ENCODE assay signal across 16 cellular contexts in genomic region chr7:22845221-22845844, GRCh38.
"Had no signal": no experiment of that assay in that cellular context is flagged by ENCODE, and none has a peak within 500 bp of the region (broad histone marks: within the 10 kb centered on the region; RNA-seq: fewer than 3 reads in every experiment).

No MANE protein-coding gene starts in this region.

- H3K4me3 ChIP-seq: adrenal gland, esophagus muscularis mucosa, heart right ventricle, neural progenitor cell, ovary had no signal

- H3K27me3 ChIP-seq: adrenal gland, brain microvascular endothelial cell, esophagus muscularis mucosa, heart right ventricle, neural progenitor cell, ovary had no signal

- H3K27ac ChIP-seq: adrenal gland, brain microvascular endothelial cell, esophagus muscularis mucosa, heart right ventricle, neural progenitor cell, ovary had no signal

- H3K27ac Mint-ChIP-seq: activated CD4-positive, alpha-beta T cell treated with anti-CD3 and anti-CD28 coated beads, Interleukin-2, amount 10 ng/mL, durations not matched to agents 24 days and 14 days; neural progenitor cell; stimulated activated naive CD8-positive, alpha-beta T cell treated with anti-CD3 and anti-CD28 coated beads, Interleukin-15, amount 100 ng/mL, for 72 hours; T-helper 1 cell treated with Interleukin-12 subunit alpha and Interleukin-12 subunit beta and Interleukin-4 antibody, amounts not matched to agents 30 μg/mL and 1 μg/mL, for 36 hours; WTC11 had no signal

- H3K36me3 ChIP-seq: adrenal gland, brain microvascular endothelial cell, esophagus muscularis mucosa, heart right ventricle, neural progenitor cell, ovary had no signal

- ATAC-seq: heart right ventricle; stimulated activated naive CD8-positive, alpha-beta T cell treated with anti-CD3 and anti-CD28 coated beads, Interleukin-15, amount 100 ng/mL, for 72 hours; WTC11 had no signal

- H3K4me1 Mint-ChIP-seq: stimulated activated naive CD8-positive, alpha-beta T cell treated with anti-CD3 and anti-CD28 coated beads, Interleukin-15, amount 100 ng/mL, for 72 hours had no signal

- H3K36me3 Mint-ChIP-seq: neural progenitor cell, WTC11 had no signal

- H3K9ac ChIP-seq: neural progenitor cell had no signal

- H3K4me3 Mint-ChIP-seq: activated CD4-positive, alpha-beta T cell treated with anti-CD3 and anti-CD28 coated beads, Interleukin-2, amount 10 ng/mL, durations not matched to agents 24 days and 14 days; neural progenitor cell; stimulated activated naive CD8-positive, alpha-beta T cell treated with anti-CD3 and anti-CD28 coated beads, Interleukin-15, amount 100 ng/mL, for 72 hours; T-helper 1 cell treated with Interleukin-12 subunit alpha and Interleukin-12 subunit beta and Interleukin-4 antibody, amounts not matched to agents 30 μg/mL and 1 μg/mL, for 36 hours; WTC11 had no signal

- H3K9me3 Mint-ChIP-seq: activated CD4-positive, alpha-beta T cell treated with anti-CD3 and anti-CD28 coated beads, Interleukin-2, amount 10 ng/mL, durations not matched to agents 24 days and 14 days; stimulated activated naive CD8-positive, alpha-beta T cell treated with anti-CD3 and anti-CD28 coated beads, Interleukin-15, amount 100 ng/mL, for 72 hours; T-helper 1 cell treated with Interleukin-12 subunit alpha and Interleukin-12 subunit beta and Interleukin-4 antibody, amounts not matched to agents 30 μg/mL and 1 μg/mL, for 36 hours; WTC11 had no signal

- H3K9me3 ChIP-seq: adrenal gland, esophagus muscularis mucosa, heart right ventricle, ovary had no signal

- DNase-seq: activated CD4-positive, alpha-beta T cell treated with anti-CD3 and anti-CD28 coated beads, Interleukin-2, amount 10 ng/mL, durations not matched to agents 24 days and 14 days; activated CD8-positive, alpha-beta memory T cell treated with anti-CD3 and anti-CD28 coated beads for 24 hours; activated naive CD4-positive, alpha-beta T cell treated with anti-CD3 and anti-CD28 coated beads, Interleukin-2, amount 50 U/mL, for 16 hours; adrenal gland; brain microvascular endothelial cell; cerebellar nuclear complex; dermis blood vessel endothelial cell; foreskin melanocyte; heart right ventricle; ovary; stimulated activated CD4-positive, alpha-beta T cell treated with anti-CD3 and anti-CD28 coated beads, Interleukin-2, amount 100 ng/mL, for 48 hours; stimulated activated naive CD8-positive, alpha-beta T cell treated with anti-CD3 and anti-CD28 coated beads, Interleukin-15, amount 100 ng/mL, for 72 hours had no signal

- H2AFZ ChIP-seq: neural progenitor cell had no signal

- H3K4me2 ChIP-seq: neural progenitor cell had no signal
